22 cellular contexts compared by ENCODE assay signal in the genomic region with DNA sequence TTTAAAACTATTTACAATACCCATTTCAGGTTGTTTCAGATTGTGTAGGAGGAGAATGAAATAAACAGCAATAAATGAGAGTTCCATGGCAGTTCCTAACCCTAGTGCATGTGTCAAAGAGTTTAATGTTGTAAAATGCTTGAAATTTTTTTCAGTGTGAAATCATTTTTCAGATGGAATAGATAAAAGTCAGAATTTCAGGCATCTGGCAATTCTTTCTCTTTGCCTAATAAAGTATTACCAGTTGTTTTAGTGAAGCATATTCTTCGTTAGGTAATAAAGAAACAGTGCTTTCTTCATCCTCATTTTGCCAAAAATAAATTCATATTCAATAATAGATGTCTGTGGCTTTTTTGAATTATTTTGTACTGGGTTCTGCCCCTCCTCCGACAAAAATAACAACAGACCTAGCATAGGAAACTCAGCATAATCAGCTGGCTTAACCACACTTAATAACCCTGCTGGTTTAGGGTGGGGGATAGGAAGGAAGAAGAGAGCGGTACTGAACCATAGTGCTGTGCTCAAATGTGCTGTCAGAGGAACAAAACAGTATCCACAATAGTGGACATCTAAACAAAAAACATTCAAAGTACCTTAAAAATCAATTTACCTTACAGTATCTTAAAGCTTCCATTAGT.
"Had no signal": no experiment of that assay in that cellular context is flagged by ENCODE, and none has a peak within 500 bp of the region (broad histone marks: within the 10 kb centered on the region; RNA-seq: fewer than 3 reads in every experiment).

No MANE protein-coding gene starts in this region.

- H3K4me3 Mint-ChIP-seq: activated naive CD8-positive, alpha-beta T cell treated with anti-CD3 and anti-CD28 coated beads for 36 hours; brain; mesothelial cell of epicardium; stimulated activated naive CD8-positive, alpha-beta T cell treated with anti-CD3 and anti-CD28 coated beads, Interleukin-15, Interleukin-2, amounts not matched to agents 100 ng/mL and 50 ng/mL, for 24 hours; T-cell had no signal

- H3K27ac Mint-ChIP-seq: activated naive CD8-positive, alpha-beta T cell treated with anti-CD3 and anti-CD28 coated beads for 36 hours; brain; mesothelial cell of epicardium; stimulated activated naive CD8-positive, alpha-beta T cell treated with anti-CD3 and anti-CD28 coated beads, Interleukin-15, Interleukin-2, amounts not matched to agents 100 ng/mL and 50 ng/mL, for 24 hours; T-cell had no signal

- H3K36me3 ChIP-seq: suprapubic skin had no signal

- H3K27me3 ChIP-seq: colonic mucosa, suprapubic skin, upper lobe of left lung had no signal

- H3K4me3 ChIP-seq: colonic mucosa, suprapubic skin, upper lobe of left lung had no signal

- H3K9me3 ChIP-seq: colonic mucosa, suprapubic skin, upper lobe of left lung had no signal

- H3K4me1 ChIP-seq: colonic mucosa, suprapubic skin, upper lobe of left lung had no signal

- H3K9me3 Mint-ChIP-seq: activated naive CD8-positive, alpha-beta T cell treated with anti-CD3 and anti-CD28 coated beads for 36 hours; brain; mesothelial cell of epicardium; stimulated activated naive CD8-positive, alpha-beta T cell treated with anti-CD3 and anti-CD28 coated beads, Interleukin-15, Interleukin-2, amounts not matched to agents 100 ng/mL and 50 ng/mL, for 24 hours; T-cell had no signal

- DNase-seq: activated CD4-positive, alpha-beta T cell treated with anti-CD3 and anti-CD28 coated beads, Interleukin-2, amount 50 U/mL, for 1 hour; activated CD4-positive, CD25-positive, alpha-beta regulatory T cell; activated CD8-positive, alpha-beta memory T cell treated with anti-CD3 and anti-CD28 coated beads for 24 hours; activated CD8-positive, alpha-beta memory T cell treated with anti-CD3 and anti-CD28 coated beads, Interleukin-2, amount 50 U/mL, for 48 hours; activated gamma-delta T cell treated with Interleukin-2 at 50 U/mL for 16 hours; activated naive CD8-positive, alpha-beta T cell treated with anti-CD3 and anti-CD28 coated beads for 36 hours; amniotic stem cell; caudate nucleus; colonic mucosa; erythroblast; hypothalamus; kidney; occipital lobe; posterior cingulate gyrus; stimulated activated CD4-positive, alpha-beta T cell treated with anti-CD3 and anti-CD28 coated beads, Interleukin-2, amount 100 ng/mL, for 24 hours; T-cell; T-helper 9 cell; upper lobe of left lung had no signal

- H3K27me3 Mint-ChIP-seq: activated naive CD8-positive, alpha-beta T cell treated with anti-CD3 and anti-CD28 coated beads for 36 hours; brain; stimulated activated naive CD8-positive, alpha-beta T cell treated with anti-CD3 and anti-CD28 coated beads, Interleukin-15, Interleukin-2, amounts not matched to agents 100 ng/mL and 50 ng/mL, for 24 hours; T-cell had no signal

- H3K27ac ChIP-seq: colonic mucosa, suprapubic skin, upper lobe of left lung had no signal
